ENCODE assay signal across 8 cellular contexts in genomic region chr9:124291801-124292396, GRCh38. TPM values are rescaled to one million over a fixed set of nuclear protein-coding genes. Genes with fewer than 3 reads are reported as not detected.
DNase-seq lines count a peak whose midpoint lies in the region; ATAC-seq and TF ChIP-seq lines count a peak whose summit lies in the region.

No MANE protein-coding gene starts in this region.

- H3K36me3 Mint-ChIP-seq in activated B cell treated with CpG ODN at 0.5 μM for 24 hours (ENCODE audit: low read depth), result peaks cover 28% of the 10 kb centered on the region
- peaks cover 8% of the 10 kb centered on the region for H3K36me3 Mint-ChIP-seq in stimulated activated effector memory CD8-positive, alpha-beta T cell treated with anti-CD3 and anti-CD28 coated beads, Interleukin-12 subunit alpha, Interleukin-12 subunit beta, amount 100 ng/mL, for 72 hours

- no peaks in the 10 kb centered on the region for H3K9me3 ChIP-seq in right cardiac atrium (ENCODE audit: control insufficient read depth, low read length)

- H3K27ac Mint-ChIP-seq in activated B cell treated with CpG ODN at 0.5 μM for 24 hours, result peak overlapping the region; percentile 85
- peak overlapping the region; percentile 64 for H3K27ac Mint-ChIP-seq in stimulated activated effector memory CD8-positive, alpha-beta T cell treated with anti-CD3 and anti-CD28 coated beads, Interleukin-12 subunit alpha, Interleukin-12 subunit beta, amount 100 ng/mL, for 72 hours

- no peaks in the 10 kb centered on the region for H3K27me3 ChIP-seq in right cardiac atrium (ENCODE audit: control insufficient read depth, insufficient read depth)

- H3K27me3 Mint-ChIP-seq in activated B cell treated with CpG ODN at 0.5 μM for 24 hours, result no peaks in the 10 kb centered on the region

- peak overlapping the region; percentile 39 for H3K27ac ChIP-seq in right cardiac atrium (ENCODE audit: low read length)

- H3K4me3 Mint-ChIP-seq in activated B cell treated with CpG ODN at 0.5 μM for 24 hours, result peak overlapping the region; percentile 68
- peak overlapping the region; percentile 55 for H3K4me3 Mint-ChIP-seq in stimulated activated effector memory CD8-positive, alpha-beta T cell treated with anti-CD3 and anti-CD28 coated beads, Interleukin-12 subunit alpha, Interleukin-12 subunit beta, amount 100 ng/mL, for 72 hours

- DNase-seq in activated B cell treated with CpG ODN at 0.5 μM for 24 hours, result peak; percentile 62
- DNase-seq in right cardiac atrium, result peak in 2 of 3 donors; percentile 38 to 67
- peak; percentile 18 to 62 for DNase-seq in stimulated activated effector memory CD8-positive, alpha-beta T cell treated with anti-CD3 and anti-CD28 coated beads, Interleukin-12 subunit alpha, Interleukin-12 subunit beta, amount 100 ng/mL, for 72 hours (ENCODE audit: low spot score in 2 of 2)
- no peak for DNase-seq in DMS 273 (lab: John Stamatoyannopoulos, UW; ENCODE audit: unreplicated experiment)
- no peak for DNase-seq in DMS53 (lab: John Stamatoyannopoulos, UW)
- DNase-seq in cerebellum (ENCODE audit: low spot score), result no peak

- CTCF ChIA-PET in activated B cell treated with CpG ODN at 0.5 μM for 24 hours (lab: Charles Lee), result interaction anchor here (0.8 to 5.7 kb wide), 8 partner anchors 27 to 169 kb away, joined by 3 to 45 read pairs (median 4); no protein-coding TSS in a partner anchor

- H3K4me1 ChIP-seq in right cardiac atrium (ENCODE audit: control insufficient read depth, insufficient read depth, low read length), result peaks cover 36% of the 10 kb centered on the region

- intact Hi-C loops in activated B cell treated with CpG ODN at 0.5 μM for 24 hours (cut with micrococcal nuclease), result loop anchor here (1.0 to 10.0 kb wide), 4 partner anchors 74 to 287 kb away; partner anchors contain the start of gene PSMB7
- intact Hi-C loops in right cardiac atrium (cut with DNase I), result no loop called here

- no peak overlapping the region for H3K4me3 ChIP-seq in right cardiac atrium (ENCODE audit: low read length)

- 26% methylated on average over 11 of the region's 11 CpGs for WGBS in right cardiac atrium

- ATAC-seq in GM18907 (IDR thresholded peaks at IDR 0.05; ENCODE audit: unreplicated experiment) (peak; percentile 61), HG03039 (IDR thresholded peaks at IDR 0.05; ENCODE audit: unreplicated experiment) (peak; percentile 41), activated B cell treated with CpG ODN at 0.5 μM for 24 hours (ENCODE audit: low read depth) (peak; percentile 59), right cardiac atrium (peak in 1 of 2 donors; percentile 37)
- peak; percentile 77 for ATAC-seq in stimulated activated effector memory CD8-positive, alpha-beta T cell treated with anti-CD3 and anti-CD28 coated beads, Interleukin-12 subunit alpha, Interleukin-12 subunit beta, amount 100 ng/mL, for 72 hours

- H3K4me1 Mint-ChIP-seq in activated B cell treated with CpG ODN at 0.5 μM for 24 hours, result peaks cover 96% of the 10 kb centered on the region
- H3K4me1 Mint-ChIP-seq in stimulated activated effector memory CD8-positive, alpha-beta T cell treated with anti-CD3 and anti-CD28 coated beads, Interleukin-12 subunit alpha, Interleukin-12 subunit beta, amount 100 ng/mL, for 72 hours, result peaks cover 59% of the 10 kb centered on the region

- POLR2A ChIA-PET in activated B cell treated with CpG ODN at 0.5 μM for 24 hours (lab: Charles Lee), result interaction anchor here (0.7 to 4.8 kb wide), 13 partner anchors 9 to 165 kb away, joined by 3 to 37 read pairs (median 4); partner anchors contain the start of gene NEK6

- no peaks in the 10 kb centered on the region for H3K9me3 Mint-ChIP-seq in activated B cell treated with CpG ODN at 0.5 μM for 24 hours
- no peaks in the 10 kb centered on the region for H3K9me3 Mint-ChIP-seq in stimulated activated effector memory CD8-positive, alpha-beta T cell treated with anti-CD3 and anti-CD28 coated beads, Interleukin-12 subunit alpha, Interleukin-12 subunit beta, amount 100 ng/mL, for 72 hours

- TF ChIP-seq CTCF in activated B cell treated with CpG ODN at 0.5 μM for 24 hours (IDR thresholded peaks at IDR 0.05), result no peak

RNA-seq across cellular contexts. Expression of gene NEK6, which starts 34.1 kb away (rescaled TPM):
- total RNA-seq in activated B cell treated with CpG ODN at 0.5 μM for 24 hours, result 110 and 115 TPM in 2 replicates
- total RNA-seq in right cardiac atrium, result 10 to 100 TPM; 12.0 to 19.2 (median 15.6) TPM
- polyA plus RNA-seq in right cardiac atrium, result 4.7 TPM
- 18.9 TPM for total RNA-seq in cerebellum

Comparison
In these comparisons a context has a peak if more than half of its experiments do, and no peak if none do; other contexts are left out.
1. DNase-seq: peak in activated B cell treated with CpG ODN at 0.5 μM for 24 hours (single experiment), right cardiac atrium (2 of 3) and stimulated activated effector memory CD8-positive, alpha-beta T cell treated with anti-CD3 and anti-CD28 coated beads, Interleukin-12 subunit alpha, Interleukin-12 subunit beta, amount 100 ng/mL, for 72 hours (2 of 2); none in DMS 273 (single experiment), DMS53 (single experiment) and cerebellum (single experiment).